ENCODE assay signal across 29 cellular contexts in genomic region chr14:30581283-30581625, GRCh38.
"Had no signal": no experiment of that assay in that cellular context is flagged by ENCODE, and none has a peak within 500 bp of the region (broad histone marks: within the 10 kb centered on the region; RNA-seq: fewer than 3 reads in every experiment).

No MANE protein-coding gene starts in this region.

- DNase-seq: activated B cell treated with CpG ODN at 0.5 μM for 24 hours; activated CD4-positive, alpha-beta T cell treated with anti-CD3 and anti-CD28 coated beads for 48 hours; activated CD4-positive, alpha-beta T cell treated with anti-CD3 and anti-CD28 coated beads, Interleukin-2, amount 50 U/mL, for 1 hour; activated CD4-positive, alpha-beta T cell treated with anti-CD3 and anti-CD28 coated beads, Interleukin-2, amount 50 U/mL, for 48 hours; activated CD8-positive, alpha-beta memory T cell treated with anti-CD3 and anti-CD28 coated beads for 24 hours; activated CD8-positive, alpha-beta T cell treated with anti-CD3 and anti-CD28 coated beads for 36 hours; activated effector memory CD4-positive, alpha-beta T cell treated with Interleukin-2 at 50 U/mL for 16 hours; activated gamma-delta T cell treated with Interleukin-2 at 50 U/mL for 16 hours; activated naive CD4-positive, alpha-beta T cell treated with anti-CD3 and anti-CD28 coated beads, Interleukin-2, amount 50 U/mL, for 16 hours; activated naive CD4-positive, alpha-beta T cell treated with Interleukin-2 at 50 U/mL for 16 hours; activated T-cell treated with anti-CD3 and anti-CD28 coated beads, Interleukin-2, amount 50 U/mL, for 4 hours; amniotic stem cell; anterior cingulate cortex; brain microvascular endothelial cell; cortex of kidney; dermis blood vessel endothelial cell; effector CD4-positive, alpha-beta T cell; effector memory CD8-positive, alpha-beta T cell; erythroblast; head of caudate nucleus; T-helper 17 cell; T1000; WERI-Rb-1 had no signal

- H3K4me3 ChIP-seq: esophagus muscularis mucosa had no signal

- H3K27ac ChIP-seq: brain microvascular endothelial cell, esophagus muscularis mucosa, WERI-Rb-1 had no signal

- H3K27me3 ChIP-seq: brain microvascular endothelial cell, esophagus muscularis mucosa had no signal

- H3K9me3 ChIP-seq: esophagus muscularis mucosa had no signal

- H3K9me3 Mint-ChIP-seq: central memory CD8-positive, alpha-beta T cell had no signal

- H3K27me3 Mint-ChIP-seq: activated B cell treated with CpG ODN at 0.5 μM for 24 hours; activated CD8-positive, alpha-beta T cell treated with anti-CD3 and anti-CD28 coated beads for 36 hours; activated naive CD8-positive, alpha-beta T cell; activated T-helper 17 cell treated with anti-CD3 and anti-CD28 coated beads, Interleukin-2, amount 50 U/mL, for 72 hours; central memory CD8-positive, alpha-beta T cell; effector memory CD8-positive, alpha-beta T cell; T-helper 17 cell had no signal

- ATAC-seq: activated CD4-positive, CD25-positive, alpha-beta regulatory T cell treated with anti-CD3 and anti-CD28 coated beads, Interleukin-2, amount 50 U/mL, for 24 hours; activated CD8-positive, alpha-beta T cell treated with anti-CD3 and anti-CD28 coated beads for 36 hours; activated T-cell treated with anti-CD3 and anti-CD28 coated beads, Interleukin-2, amount 50 U/mL, for 4 hours; activated T-helper 17 cell treated with anti-CD3 and anti-CD28 coated beads, Interleukin-2, amount 50 U/mL, for 72 hours; effector memory CD8-positive, alpha-beta T cell; T-helper 17 cell had no signal

- H3K36me3 ChIP-seq: brain microvascular endothelial cell, esophagus muscularis mucosa had no signal

- H3K4me3 Mint-ChIP-seq: activated B cell treated with CpG ODN at 0.5 μM for 24 hours; activated CD8-positive, alpha-beta T cell treated with anti-CD3 and anti-CD28 coated beads for 36 hours; activated naive CD8-positive, alpha-beta T cell; activated T-cell treated with anti-CD3 and anti-CD28 coated beads, Interleukin-2, amount 50 U/mL, for 4 hours; activated T-helper 17 cell treated with anti-CD3 and anti-CD28 coated beads, Interleukin-2, amount 50 U/mL, for 72 hours; central memory CD8-positive, alpha-beta T cell; effector memory CD8-positive, alpha-beta T cell; T-helper 17 cell; T-helper 2 cell treated with Interferon-gamma antibody and Interleukin-4, amounts not matched to agents 5 μg/mL and 100 μg/mL, for 36 hours had no signal

- H3K27ac Mint-ChIP-seq: activated B cell treated with CpG ODN at 0.5 μM for 24 hours; activated CD8-positive, alpha-beta T cell treated with anti-CD3 and anti-CD28 coated beads for 36 hours; activated naive CD8-positive, alpha-beta T cell; activated T-helper 17 cell treated with anti-CD3 and anti-CD28 coated beads, Interleukin-2, amount 50 U/mL, for 72 hours; effector memory CD8-positive, alpha-beta T cell; T-helper 17 cell; T-helper 2 cell treated with Interferon-gamma antibody and Interleukin-4, amounts not matched to agents 5 μg/mL and 100 μg/mL, for 36 hours had no signal
